Comparison of ENCODE assay signal across 19 cellular contexts in the genomic region with DNA sequence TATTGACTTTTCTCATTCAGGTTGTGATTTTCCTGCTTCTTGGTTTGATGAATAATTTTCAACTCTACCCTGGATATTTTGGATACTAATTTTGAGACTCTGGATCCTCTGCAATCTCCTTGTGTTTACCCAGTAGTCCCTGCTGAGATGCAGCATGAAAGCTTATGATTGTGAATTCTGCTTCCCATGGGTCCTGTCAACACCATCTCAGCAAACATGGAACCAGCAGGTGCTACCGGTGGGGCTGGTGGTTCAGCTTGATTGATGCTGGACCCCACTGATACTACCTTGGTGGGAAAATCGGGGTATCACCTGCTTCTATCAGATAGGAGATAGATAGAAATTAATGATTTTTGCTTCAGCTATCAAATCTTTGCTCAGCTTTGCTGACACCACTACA.
DNase-seq lines count a peak whose midpoint lies in the region; ATAC-seq and TF ChIP-seq lines count a peak whose summit lies in the region.
"Had no signal": no experiment of that assay in that cellular context is flagged by ENCODE, and none has a peak within 500 bp of the region (broad histone marks: within the 10 kb centered on the region; RNA-seq: fewer than 3 reads in every experiment).

No MANE protein-coding gene starts in this region.

- no CpG with 5 or more reads among the region's 2 CpGs for WGBS in trophoblast cell (ENCODE audit: extremely low coverage, insufficient coverage, insufficient read length)
- WGBS in transverse colon (ENCODE audit: low coverage in 1 of 2), 2 donors, result 67% methylated on average over 2 of the region's 2 CpGs; no CpG with 5 or more reads in 1 of the 2 donors

- no peak for TF ChIP-seq POLR2A in transverse colon (IDR thresholded peaks at IDR 0.05)

- POLR2A ChIA-PET in Caco-2 (lab: Charles Lee), result no interaction called here

- H3K4me1 Mint-ChIP-seq in Caco-2 (ENCODE audit: low read depth, unreplicated experiment), result peaks cover 57% of the 10 kb centered on the region

- H4K91ac ChIP-seq in trophoblast cell (ENCODE audit: low read depth, low read length), result peak overlapping the region; percentile 57

- peak overlapping the region; percentile 98 for H2BK12ac ChIP-seq in trophoblast cell (ENCODE audit: low read length)

- no peaks in the 10 kb centered on the region for H3K79me2 ChIP-seq in trophoblast cell (ENCODE audit: control insufficient read depth, insufficient read depth, low read length, poor library complexity)

- BruUV-seq in Caco-2 (replicated peaks; lab: Mats Ljungman, UMichigan), result no TSS peak

- no peaks in the 10 kb centered on the region for H3K36me3 ChIP-seq in Caco-2 (ENCODE audit: control insufficient read depth, insufficient read depth, low read length)
- H3K36me3 ChIP-seq in trophoblast cell (ENCODE audit: control insufficient read depth in 1 of 2, insufficient read depth in 2 of 2, low read length in 2 of 2), result no peaks in the 10 kb centered on the region
- no peaks in the 10 kb centered on the region for H3K36me3 ChIP-seq in transverse colon
- H3K36me3 ChIP-seq in mucosa of descending colon (ENCODE audit: low read depth), result no peaks in the 10 kb centered on the region
- H3K36me3 ChIP-seq: BLaER1 treated with 17β-estradiol and CSF1 and Interleukin-3, amounts not matched to agents 10 nM and 100 nM; SJCRH30 had no signal

- peaks cover 38% of the 10 kb centered on the region for H3K79me1 ChIP-seq in trophoblast cell (ENCODE audit: low read length)

- no peak for TF ChIP-seq EP300 in transverse colon (IDR thresholded peaks at IDR 0.05; ENCODE audit: low read depth)

- peak overlapping the region; percentile 82 for H3K27ac Mint-ChIP-seq in Caco-2 (ENCODE audit: unreplicated experiment)
- H3K27ac Mint-ChIP-seq: CD8-positive, alpha-beta T cell had no signal

- H3K4me1 ChIP-seq in Caco-2 (peaks cover 70% of the 10 kb centered on the region), trophoblast cell (ENCODE audit: control insufficient read depth in 1 of 2, insufficient read depth in 2 of 2, low read length in 2 of 2) (peaks cover 33 to 35% of the 10 kb centered on the region in 2 experiments), transverse colon (peaks cover 45 to 85% (median 60%) of the 10 kb centered on the region in 4 donors), mucosa of descending colon (ENCODE audit: low read depth) (peaks cover 63% of the 10 kb centered on the region)
- H3K4me1 ChIP-seq: SJCRH30 had no signal

- H3K27me3 ChIP-seq in Caco-2 (replicated peaks; ENCODE audit: control insufficient read depth, insufficient read depth, low read length) (no peaks in the 10 kb centered on the region), trophoblast cell (ENCODE audit: insufficient read depth, low read length) (no peaks in the 10 kb centered on the region), transverse colon (no peaks in the 10 kb centered on the region)
- H3K27me3 ChIP-seq: BLaER1 treated with 17β-estradiol and CSF1 and Interleukin-3, amounts not matched to agents 10 nM and 100 nM had no signal

- H3K9ac ChIP-seq in trophoblast cell (ENCODE audit: low read length), result no peak overlapping the region
- H3K9ac ChIP-seq: BLaER1 treated with 17β-estradiol and CSF1 and Interleukin-3, amounts not matched to agents 10 nM and 100 nM had no signal

- no peak overlapping the region for H4K12ac ChIP-seq in trophoblast cell (ENCODE audit: low read depth, low read length)

- H2BK5ac ChIP-seq in trophoblast cell (ENCODE audit: low read depth, low read length, poor library complexity), result peak overlapping the region; percentile 68

- H3K9me3 ChIP-seq in Caco-2, result peaks cover 4% of the 10 kb centered on the region; the same call in 1 of the 2 replicates
- no peaks in the 10 kb centered on the region for H3K9me3 ChIP-seq in trophoblast cell (ENCODE audit: insufficient read depth, low read depth, low read length)
- no peaks in the 10 kb centered on the region for H3K9me3 ChIP-seq in transverse colon
- no peaks in the 10 kb centered on the region for H3K9me3 ChIP-seq in mucosa of descending colon
- H3K9me3 ChIP-seq: BLaER1 treated with 17β-estradiol and CSF1 and Interleukin-3, amounts not matched to agents 10 nM and 100 nM; SJCRH30 had no signal

- intact Hi-C loops in Caco-2 (cut with micrococcal nuclease; ENCODE audit: unreplicated experiment) (no loop called here), transverse colon (cut with DNase I; ENCODE audit: low total_unique reads) (no loop called here), mucosa of descending colon (cut with DNase I, micrococcal nuclease) (no loop called here)

- H3K27ac ChIP-seq in epithelial cell of prostate (peak overlapping the region; percentile 46), trophoblast cell (ENCODE audit: low read depth, low read length) (no peak overlapping the region), transverse colon (peak overlapping the region; percentile 92 to 97 (median 95))
- H3K27ac ChIP-seq: BLaER1 treated with 17β-estradiol and CSF1 and Interleukin-3, amounts not matched to agents 10 nM and 100 nM; SJCRH30 had no signal

- no peak overlapping the region for H3K23ac ChIP-seq in trophoblast cell (ENCODE audit: low read length)

- TF ChIP-seq CTCF in Caco-2 (IDR thresholded peaks at IDR 0.05; ENCODE audit: insufficient read depth in 1 of 2, low read depth in 1 of 2, low read length in 1 of 2, severe bottlenecking in 1 of 2, unreplicated experiment in 1 of 2), result no peak
- no peak for TF ChIP-seq CTCF in transverse colon (IDR thresholded peaks at IDR 0.05)
- TF ChIP-seq CTCF in mucosa of descending colon (IDR thresholded peaks at IDR 0.05), result no peak

- ATAC-seq in GM18861 (IDR thresholded peaks at IDR 0.05; ENCODE audit: unreplicated experiment) (no peak), mucosa of descending colon (no peak)
- ATAC-seq: CD8-positive, alpha-beta T cell; Panc1 had no signal

- peak overlapping the region; percentile 65 for H3K14ac ChIP-seq in trophoblast cell (ENCODE audit: low read length)

- DNase-seq in Caco-2 (no peak), epithelial cell of prostate (ENCODE audit: low read depth, low spot score) (no peak), trophoblast cell (no peak), transverse colon (no peak), mucosa of descending colon (no peak)
- DNase-seq in activated CD4-positive, CD25-positive, alpha-beta regulatory T cell (lab: John Stamatoyannopoulos, UW), result no peak
- DNase-seq: 8988T; CD8-positive, alpha-beta T cell; GOT3; HCEC 1CT; KG1; NCI-H1092 treated with DMSO at 0.1 percent for 48 hours; NCI-H1436 treated with DMSO at 0.1 percent for 48 hours; NCI-H748 treated with DMSO at 0.1 percent for 48 hours; NK-92 treated with Interleukin-12 subunit alpha and Interleukin-12 subunit beta, amount 100 ng/mL, for 24 hours; SJCRH30 had no signal

- no peak overlapping the region for H3K4ac ChIP-seq in trophoblast cell (ENCODE audit: low read depth, low read length)

- no peaks in the 10 kb centered on the region for H3K27me3 Mint-ChIP-seq in Caco-2 (ENCODE audit: insufficient read depth, unreplicated experiment)

- no peak overlapping the region for H3K4me2 ChIP-seq in trophoblast cell (ENCODE audit: low read length)
- H3K4me2 ChIP-seq: BLaER1 treated with 17β-estradiol and CSF1 and Interleukin-3, amounts not matched to agents 10 nM and 100 nM had no signal

- peaks cover 7% of the 10 kb centered on the region for H3K36me3 Mint-ChIP-seq in Caco-2 (ENCODE audit: insufficient read depth, unreplicated experiment)
- H3K36me3 Mint-ChIP-seq: CD8-positive, alpha-beta T cell had no signal

- H3K18ac ChIP-seq in trophoblast cell (ENCODE audit: low read length), result no peak overlapping the region

- peak overlapping the region; percentile 96 for H2AK5ac ChIP-seq in trophoblast cell (ENCODE audit: low read length)

- H3K9me3 Mint-ChIP-seq in Caco-2 (ENCODE audit: unreplicated experiment), result no peaks in the 10 kb centered on the region
- H3K9me3 Mint-ChIP-seq: CD8-positive, alpha-beta T cell had no signal

- in situ Hi-C loops in transverse colon (cut with MboI; ENCODE audit: low pct_ligation_motif_present in 1 of 4, low pct_unique_long_range_greater_than_20kb in 1 of 4, low sequenced_read_pairs in 3 of 4), result no loop called here

- CTCF ChIA-PET in Caco-2 (lab: Charles Lee), result interaction anchor here (1.0 kb wide), 1 partner anchor 20 kb away, joined by 4 read pairs; no protein-coding TSS in a partner anchor

- no peak overlapping the region for H4K8ac ChIP-seq in trophoblast cell (ENCODE audit: low read depth, low read length)

- H2BK120ac ChIP-seq in trophoblast cell (ENCODE audit: insufficient read depth, low read length, poor library complexity), result peak overlapping the region; percentile 67

- H3K4me3 ChIP-seq in Caco-2 (ENCODE audit: low read depth, low read length), result no peak overlapping the region
- H3K4me3 ChIP-seq in trophoblast cell (ENCODE audit: low read depth, low read length), result no peak overlapping the region
- no peak overlapping the region for H3K4me3 ChIP-seq in transverse colon
- no peak overlapping the region for H3K4me3 ChIP-seq in mucosa of descending colon
- H3K4me3 ChIP-seq: BLaER1 treated with 17β-estradiol and CSF1 and Interleukin-3, amounts not matched to agents 10 nM and 100 nM; SJCRH30 had no signal

- H2AFZ ChIP-seq in trophoblast cell (ENCODE audit: insufficient read depth, low read length, poor library complexity), result no peak overlapping the region

- H3K4me3 Mint-ChIP-seq in Caco-2 (ENCODE audit: unreplicated experiment), result no peak overlapping the region
- H3K4me3 Mint-ChIP-seq: CD8-positive, alpha-beta T cell had no signal
